8 cellular contexts compared by ENCODE assay signal in genomic region chr17:75872434-75873351, GRCh38. TPM values are rescaled to one million over a fixed set of nuclear protein-coding genes. Genes with fewer than 3 reads are reported as not detected.
DNase-seq lines count a peak whose midpoint lies in the region; ATAC-seq and TF ChIP-seq lines count a peak whose summit lies in the region.

No MANE protein-coding gene starts in this region.

- peaks cover 17% of the 10 kb centered on the region for H3K36me3 Mint-ChIP-seq in activated T-helper 2 cell treated with anti-CD3 and anti-CD28 coated beads, Interferon-gamma antibody, Interleukin-2, Interleukin-4, amounts not matched to agents 10 μg/mL and 5 μg/mL and 100 μg/mL, durations not matched to agents 14 hours and 24 hours and 36 hours (ENCODE audit: low read depth)

- no CpG with 5 or more reads among the region's 13 CpGs for WGBS in gastroesophageal sphincter (ENCODE audit: low coverage in 1 of 2), 2 donors

- peak overlapping the region; percentile 71 for H3K27ac Mint-ChIP-seq in activated T-helper 2 cell treated with anti-CD3 and anti-CD28 coated beads, Interferon-gamma antibody, Interleukin-2, Interleukin-4, amounts not matched to agents 10 μg/mL and 5 μg/mL and 100 μg/mL, durations not matched to agents 14 hours and 24 hours and 36 hours

- ATAC-seq in gastroesophageal sphincter, result peak; percentile 70
- ATAC-seq in HG03354 (IDR thresholded peaks at IDR 0.05; ENCODE audit: poor library complexity, severe bottlenecking, unreplicated experiment), result no peak
- ATAC-seq in activated CD4-positive, CD25-positive, alpha-beta regulatory T cell treated with anti-CD3 and anti-CD28 coated beads, Interleukin-2, amount 50 U/mL, for 24 hours, result no peak
- no peak for ATAC-seq in GM18505 (IDR thresholded peaks at IDR 0.05; ENCODE audit: unreplicated experiment)

- H3K27me3 Mint-ChIP-seq in activated T-helper 2 cell treated with anti-CD3 and anti-CD28 coated beads, Interferon-gamma antibody, Interleukin-2, Interleukin-4, amounts not matched to agents 10 μg/mL and 5 μg/mL and 100 μg/mL, durations not matched to agents 14 hours and 24 hours and 36 hours (ENCODE audit: low read depth), result no peaks in the 10 kb centered on the region

- peak overlapping the region; percentile 81 to 95 (median 88) for H3K4me2 ChIP-seq in BLaER1 treated with 17β-estradiol and CSF1 and Interleukin-3, amounts not matched to agents 10 nM and 100 nM
- peak overlapping the region; percentile 7 for H3K4me2 ChIP-seq in Loucy (ENCODE audit: low read depth, low read length, poor library complexity, severe bottlenecking)

- peaks cover 0 to 23% (median 18%) of the 10 kb centered on the region in 11 experiments; a peak in 19 of 22 replicates for H3K27me3 ChIP-seq in BLaER1 treated with 17β-estradiol and CSF1 and Interleukin-3, amounts not matched to agents 10 nM and 100 nM
- no peaks in the 10 kb centered on the region for H3K27me3 ChIP-seq in Loucy (ENCODE audit: insufficient read depth, low read length, poor library complexity, severe bottlenecking)
- H3K27me3 ChIP-seq in gastroesophageal sphincter, result no peaks in the 10 kb centered on the region

- TF ChIP-seq EP300 in gastroesophageal sphincter (IDR thresholded peaks at IDR 0.05), result no peak

- H3K4me3 ChIP-seq in BLaER1 treated with 17β-estradiol and CSF1 and Interleukin-3, amounts not matched to agents 10 nM and 100 nM, result 0 out of 20 replicates have a peak overlapping the region, but pooled peaks of 1 of the 10 experiments have one; percentile 16
- H3K4me3 ChIP-seq in Loucy (ENCODE audit: low read length, poor library complexity, severe bottlenecking) (no peak overlapping the region), gastroesophageal sphincter (no peak overlapping the region)

- H3K79me2 ChIP-seq in Loucy (ENCODE audit: insufficient read depth, low read length), result peaks cover 16% of the 10 kb centered on the region

- no peaks in the 10 kb centered on the region for H3F3A ChIP-seq in Loucy (ENCODE audit: low read depth)

- peak overlapping the region; percentile 4 to 84 (median 70); a peak in 21 of 22 replicates for H3K27ac ChIP-seq in BLaER1 treated with 17β-estradiol and CSF1 and Interleukin-3, amounts not matched to agents 10 nM and 100 nM
- peak overlapping the region; percentile 75 to 99 (median 96) for H3K27ac ChIP-seq in gastroesophageal sphincter

- H3K4me1 Mint-ChIP-seq in activated T-helper 2 cell treated with anti-CD3 and anti-CD28 coated beads, Interferon-gamma antibody, Interleukin-2, Interleukin-4, amounts not matched to agents 10 μg/mL and 5 μg/mL and 100 μg/mL, durations not matched to agents 14 hours and 24 hours and 36 hours (ENCODE audit: low read depth), result peaks cover 33% of the 10 kb centered on the region

- no peaks in the 10 kb centered on the region; a peak in 1 of 22 replicates for H4K20me1 ChIP-seq in BLaER1 treated with 17β-estradiol and CSF1 and Interleukin-3, amounts not matched to agents 10 nM and 100 nM
- H4K20me1 ChIP-seq in Loucy (ENCODE audit: insufficient read depth, low read length, poor library complexity, severe bottlenecking), result no peaks in the 10 kb centered on the region

- no peaks in the 10 kb centered on the region for H3K9me3 ChIP-seq in BLaER1 treated with 17β-estradiol and CSF1 and Interleukin-3, amounts not matched to agents 10 nM and 100 nM (replicated peaks in 1 of 11)
- H3K9me3 ChIP-seq in Loucy (ENCODE audit: insufficient read depth, low read depth, low read length), result no peaks in the 10 kb centered on the region
- no peaks in the 10 kb centered on the region for H3K9me3 ChIP-seq in gastroesophageal sphincter

- H2AFZ ChIP-seq in Loucy (ENCODE audit: low read length), result no peak overlapping the region; the same call in 1 of the 2 replicates

- H3K36me3 ChIP-seq in BLaER1 treated with 17β-estradiol and CSF1 and Interleukin-3, amounts not matched to agents 10 nM and 100 nM, result peaks cover 0 to 12% (median 0%) of the 10 kb centered on the region in 11 experiments; a peak in 3 of 22 replicates
- no peaks in the 10 kb centered on the region for H3K36me3 ChIP-seq in Loucy (ENCODE audit: insufficient read depth, low read length)
- peaks cover 0 to 24% of the 10 kb centered on the region in 2 donors for H3K36me3 ChIP-seq in gastroesophageal sphincter

- no peaks in the 10 kb centered on the region for H3K9me2 ChIP-seq in Loucy (replicated peaks; ENCODE audit: low read depth, low read length)

- H3K4me3 Mint-ChIP-seq in activated T-helper 2 cell treated with anti-CD3 and anti-CD28 coated beads, Interferon-gamma antibody, Interleukin-2, Interleukin-4, amounts not matched to agents 10 μg/mL and 5 μg/mL and 100 μg/mL, durations not matched to agents 14 hours and 24 hours and 36 hours (ENCODE audit: low read depth), result no peak overlapping the region

- TF ChIP-seq POLR2A in gastroesophageal sphincter (IDR thresholded peaks at IDR 0.05) (peak; percentile 19 to 49), GM18505 (IDR thresholded peaks at IDR 0.05; ENCODE audit: borderline replicate concordance, extremely low read depth, insufficient read depth, insufficient read length) (no peak)

- intact Hi-C loops in activated T-helper 2 cell treated with anti-CD3 and anti-CD28 coated beads, Interferon-gamma antibody, Interleukin-2, Interleukin-4, amounts not matched to agents 10 μg/mL and 5 μg/mL and 100 μg/mL, durations not matched to agents 14 hours and 24 hours and 36 hours (cut with micrococcal nuclease), result loop anchor here (2.0 kb wide), 1 partner anchor 14 kb away; no protein-coding TSS in a partner anchor

- peaks cover 49 to 66% (median 57%) of the 10 kb centered on the region in 10 experiments for H3K4me1 ChIP-seq in BLaER1 treated with 17β-estradiol and CSF1 and Interleukin-3, amounts not matched to agents 10 nM and 100 nM
- peaks cover 33% of the 10 kb centered on the region for H3K4me1 ChIP-seq in Loucy (ENCODE audit: insufficient read depth, low read length, poor library complexity, severe bottlenecking)
- peaks cover 12 to 98% (median 52%) of the 10 kb centered on the region in 3 donors for H3K4me1 ChIP-seq in gastroesophageal sphincter

- peak; percentile 71 for DNase-seq in activated T-helper 2 cell treated with anti-CD3 and anti-CD28 coated beads, Interferon-gamma antibody, Interleukin-2, Interleukin-4, amounts not matched to agents 10 μg/mL and 5 μg/mL and 100 μg/mL, durations not matched to agents 14 hours and 24 hours and 36 hours (ENCODE audit: low spot score)
- peak; percentile 47 for DNase-seq in putamen (ENCODE audit: low spot score)

- H3K9ac ChIP-seq in BLaER1 treated with 17β-estradiol and CSF1 and Interleukin-3, amounts not matched to agents 10 nM and 100 nM, result peak overlapping the region; percentile 52 to 70 (median 66); a peak in 21 of 22 replicates
- peak overlapping the region; percentile 54 for H3K9ac ChIP-seq in Loucy (ENCODE audit: low read depth, low read length, poor library complexity, severe bottlenecking)

- no peak for TF ChIP-seq CTCF in Loucy (conservative IDR thresholded peaks at IDR 0.05; ENCODE audit: low read length)
- TF ChIP-seq CTCF in gastroesophageal sphincter (IDR thresholded peaks at IDR 0.05), result peak in 1 of 4 experiments; percentile 7

- H3K9me3 Mint-ChIP-seq in activated T-helper 2 cell treated with anti-CD3 and anti-CD28 coated beads, Interferon-gamma antibody, Interleukin-2, Interleukin-4, amounts not matched to agents 10 μg/mL and 5 μg/mL and 100 μg/mL, durations not matched to agents 14 hours and 24 hours and 36 hours, result no peaks in the 10 kb centered on the region

RNA-seq across cellular contexts. Expression of gene TRIM47, which starts 5.7 kb away (rescaled TPM):
- total RNA-seq in activated T-helper 2 cell treated with anti-CD3 and anti-CD28 coated beads, Interferon-gamma antibody, Interleukin-2, Interleukin-4, amounts not matched to agents 10 μg/mL and 5 μg/mL and 100 μg/mL, durations not matched to agents 14 hours and 24 hours and 36 hours, result 22.5 and 24.5 TPM in 2 replicates
- 100 to 1,000 TPM in 1 of 4 donors, 10 to 100 TPM in 3; 21.0 to 146 (median 40.8) TPM for total RNA-seq in gastroesophageal sphincter

RNA-seq across cellular contexts. Expression of gene WBP2, which starts 17.6 kb away (rescaled TPM):
- total RNA-seq in activated T-helper 2 cell treated with anti-CD3 and anti-CD28 coated beads, Interferon-gamma antibody, Interleukin-2, Interleukin-4, amounts not matched to agents 10 μg/mL and 5 μg/mL and 100 μg/mL, durations not matched to agents 14 hours and 24 hours and 36 hours, result 79.3 and 80.7 TPM in 2 replicates
- 10 to 100 TPM; 50.0 to 83.9 (median 57.6) TPM for total RNA-seq in gastroesophageal sphincter

RNA-seq across cellular contexts. Expression of gene TRIM65, which starts 24.1 kb away (rescaled TPM):
- 42.8 and 45.6 TPM in 2 replicates for total RNA-seq in activated T-helper 2 cell treated with anti-CD3 and anti-CD28 coated beads, Interferon-gamma antibody, Interleukin-2, Interleukin-4, amounts not matched to agents 10 μg/mL and 5 μg/mL and 100 μg/mL, durations not matched to agents 14 hours and 24 hours and 36 hours
- total RNA-seq in gastroesophageal sphincter, result 10 to 100 TPM; 18.7 to 34.4 (median 31.2) TPM

RNA-seq across cellular contexts. Expression of gene UNC13D, which starts 28.5 kb away (rescaled TPM):
- 165 and 175 TPM in 2 replicates for total RNA-seq in activated T-helper 2 cell treated with anti-CD3 and anti-CD28 coated beads, Interferon-gamma antibody, Interleukin-2, Interleukin-4, amounts not matched to agents 10 μg/mL and 5 μg/mL and 100 μg/mL, durations not matched to agents 14 hours and 24 hours and 36 hours
- 10 to 100 TPM in 1 of 4 donors, 1 to 10 TPM in 3; 2.6 to 10.8 (median 5.6) TPM for total RNA-seq in gastroesophageal sphincter

RNA-seq across cellular contexts. Expression of gene MRPL38, which starts 32.0 kb away (rescaled TPM):
- total RNA-seq in activated T-helper 2 cell treated with anti-CD3 and anti-CD28 coated beads, Interferon-gamma antibody, Interleukin-2, Interleukin-4, amounts not matched to agents 10 μg/mL and 5 μg/mL and 100 μg/mL, durations not matched to agents 14 hours and 24 hours and 36 hours, result 127 and 139 TPM in 2 replicates
- total RNA-seq in gastroesophageal sphincter, result 10 to 100 TPM; 18.4 to 69.6 (median 44.3) TPM
